1 cellular context compared by ENCODE assay signal in the genomic region with DNA sequence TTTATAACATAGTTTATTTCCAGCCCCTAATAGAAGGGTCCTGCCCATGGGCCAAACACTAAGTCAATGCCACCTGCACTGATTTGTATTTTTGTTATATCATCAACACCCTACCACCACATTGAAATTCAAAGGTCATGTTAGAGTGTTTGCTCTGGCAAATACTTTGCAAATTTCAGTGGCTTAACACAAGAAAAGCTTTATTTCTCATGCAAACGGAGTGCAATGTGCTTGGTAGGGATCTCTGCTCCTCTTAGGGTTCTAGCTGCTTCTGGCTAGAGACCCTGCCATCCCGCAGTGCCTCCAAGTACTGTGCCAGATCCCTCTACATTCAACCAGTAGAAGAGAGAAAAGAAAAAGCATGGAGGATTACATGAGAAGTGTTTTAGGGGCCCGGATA.
TF ChIP-seq lines count a peak whose summit lies in the region.

No MANE protein-coding gene starts in this region.

TF ChIP-seq in H1, 55 proteins besides CTCF, POLR2A, EP300 and RAD21 (continued from another document):
- TF ChIP-seq POU5F1 (IDR thresholded peaks at IDR 0.05; ENCODE audit: low read depth, low read length) (peak; percentile 98), NRF1 (IDR thresholded peaks at IDR 0.05; ENCODE audit: low read depth, low read length) (no peak), CTBP2 (IDR thresholded peaks at IDR 0.05; ENCODE audit: borderline replicate concordance, insufficient read depth, insufficient read length, low read length) (no peak), YY1 (IDR thresholded peaks at IDR 0.05; ENCODE audit: low read depth, low read length) (no peak), TCF12 (IDR thresholded peaks at IDR 0.05; ENCODE audit: low read depth, low read length) (peak; percentile 98), SP1 (IDR thresholded peaks at IDR 0.05; ENCODE audit: low read depth, low read length) (peak; percentile 80), ZNF274 (IDR thresholded peaks at IDR 0.05; ENCODE audit: borderline replicate concordance, extremely low read depth, low read length) (peak; percentile 43; the same call in 1 of the 2 replicates), TBP (IDR thresholded peaks at IDR 0.05; ENCODE audit: low read depth, low read length) (no peak), RFX5 (IDR thresholded peaks at IDR 0.05; ENCODE audit: borderline replicate concordance, low read depth, low read length) (no peak), RXRA (IDR thresholded peaks at IDR 0.05; ENCODE audit: insufficient read depth, low read depth, low read length) (peak; percentile 82), BCL11A (IDR thresholded peaks at IDR 0.05; ENCODE audit: low read depth in 2 of 2, low read length in 2 of 2) (peak in 1 of 2 experiments; percentile 17), ASH2L (IDR thresholded peaks at IDR 0.05; ENCODE audit: low read length) (no peak), EGR1 (IDR thresholded peaks at IDR 0.05; ENCODE audit: borderline replicate concordance, low read depth, low read length) (peak; percentile 72), SUZ12 (IDR thresholded peaks at IDR 0.05; ENCODE audit: low read length) (no peak), JUN (IDR thresholded peaks at IDR 0.05; ENCODE audit: low read depth, low read length) (peak; percentile 36; the same call in 1 of the 2 replicates), CHD2 (IDR thresholded peaks at IDR 0.05; ENCODE audit: low read length) (0 out of 2 replicates have a peak, but pooled peaks have one; percentile 12), GTF2F1 (IDR thresholded peaks at IDR 0.05; ENCODE audit: borderline replicate concordance, low read depth, low read length) (no peak), SP2 (IDR thresholded peaks at IDR 0.05; ENCODE audit: low read length) (no peak), HDAC2 (IDR thresholded peaks at IDR 0.05; ENCODE audit: borderline replicate concordance in 1 of 2, low read depth in 2 of 2, low read length in 2 of 2) (no peak), CEBPB (IDR thresholded peaks at IDR 0.05; ENCODE audit: low read depth, low read length) (no peak), SIX5 (IDR thresholded peaks at IDR 0.05; ENCODE audit: low read depth, low read length) (no peak), NANOG (IDR thresholded peaks at IDR 0.05; ENCODE audit: insufficient read depth, low read depth, low read length, poor library complexity, severe bottlenecking) (peak; percentile 90), USF2 (IDR thresholded peaks at IDR 0.05; ENCODE audit: low read length) (no peak), CBX8 (IDR thresholded peaks at IDR 0.05; ENCODE audit: borderline replicate concordance, low read depth, low read length) (no peak), JUND (IDR thresholded peaks at IDR 0.05; ENCODE audit: low read length) (no peak), KDM4A (IDR thresholded peaks at IDR 0.05; ENCODE audit: low read depth, low read length, severe bottlenecking) (no peak), CHD7 (IDR thresholded peaks at IDR 0.05; ENCODE audit: insufficient replicate concordance, low read length) (peak; percentile 95), SIN3A (conservative IDR thresholded peaks at IDR 0.05 in 1 of 2, IDR thresholded peaks at IDR 0.05 in 1 of 2; ENCODE audit: low read depth in 1 of 2, low read length in 2 of 2) (no peak), CBX5 (IDR thresholded peaks at IDR 0.05; ENCODE audit: low read depth, low read length) (no peak), KDM1A (IDR thresholded peaks at IDR 0.05; ENCODE audit: borderline replicate concordance, low read length) (peak; percentile 11; the same call in 1 of the 2 replicates), TAF7 (optimal IDR thresholded peaks at IDR 0.05; ENCODE audit: borderline replicate concordance, low read depth, low read length) (no peak), ATF3 (IDR thresholded peaks at IDR 0.05; ENCODE audit: insufficient read depth, low read depth, low read length) (no peak)
- TF ChIP-seq, protein P1, sequence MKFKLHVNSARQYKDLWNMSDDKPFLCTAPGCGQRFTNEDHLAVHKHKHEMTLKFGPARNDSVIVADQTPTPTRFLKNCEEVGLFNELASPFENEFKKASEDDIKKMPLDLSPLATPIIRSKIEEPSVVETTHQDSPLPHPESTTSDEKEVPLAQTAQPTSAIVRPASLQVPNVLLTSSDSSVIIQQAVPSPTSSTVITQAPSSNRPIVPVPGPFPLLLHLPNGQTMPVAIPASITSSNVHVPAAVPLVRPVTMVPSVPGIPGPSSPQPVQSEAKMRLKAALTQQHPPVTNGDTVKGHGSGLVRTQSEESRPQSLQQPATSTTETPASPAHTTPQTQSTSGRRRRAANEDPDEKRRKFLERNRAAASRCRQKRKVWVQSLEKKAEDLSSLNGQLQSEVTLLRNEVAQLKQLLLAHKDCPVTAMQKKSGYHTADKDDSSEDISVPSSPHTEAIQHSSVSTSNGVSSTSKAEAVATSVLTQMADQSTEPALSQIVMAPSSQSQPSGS (IDR thresholded peaks at IDR 0.05; ENCODE audit: low read length) = no peak
TF ChIP-seq in H1: peak in this region for 15.
